In genomic region chr17:65170839-65171238, GRCh38 we compare ENCODE assay signal across 13 cellular contexts. TPM values are rescaled to one million over a fixed set of nuclear protein-coding genes. Genes with fewer than 3 reads are reported as not detected.
A peak's percentile ranks its signal among the peaks of the same experiment; 100 is the strongest.
DNase-seq lines count a peak whose midpoint lies in the region; ATAC-seq and TF ChIP-seq lines count a peak whose summit lies in the region.
"Had no signal": no experiment of that assay in that cellular context is flagged by ENCODE, and none has a peak within 500 bp of the region (broad histone marks: within the 10 kb centered on the region; RNA-seq: fewer than 3 reads in every experiment).

No MANE protein-coding gene starts in this region.

- H3K4me1 Mint-ChIP-seq in activated CD4-positive, alpha-beta T cell treated with anti-CD3 and anti-CD28 coated beads, Interleukin-2, amount 10 ng/mL, durations not matched to agents 7 days and 5 days: peaks cover 18% of the 10 kb centered on the region

- peak; percentile 47 for DNase-seq in Daoy (ENCODE audit: low read depth)
- DNase-seq in NCI-H2171 treated with DMSO at 0.1 percent for 48 hours (lab: John Stamatoyannopoulos, UW): peak; percentile 54
- DNase-seq in caudate nucleus (lab: John Stamatoyannopoulos, UW): peak in 10 of 61 donors; percentile 4 to 40 (median 13)
- DNase-seq in lower lobe of right lung: peak; percentile 68
- DNase-seq in activated CD4-positive, alpha-beta T cell treated with anti-CD3 and anti-CD28 coated beads, Interleukin-2, amount 10 ng/mL, durations not matched to agents 7 days and 5 days: no peak
- DNase-seq in stimulated activated naive CD4-positive, alpha-beta T cell treated with Interleukin-2 at 50 U/mL for 16 hours (lab: John Stamatoyannopoulos, UW): no peak
- DNase-seq: activated CD8-positive, alpha-beta T cell treated with anti-CD3 and anti-CD28 coated beads for 36 hours; endodermal cell; NCI-H524 treated with DMSO at 0.1 percent for 48 hours had no signal

- CTCF ChIA-PET in activated CD4-positive, alpha-beta T cell treated with anti-CD3 and anti-CD28 coated beads, Interleukin-2, amount 10 ng/mL, durations not matched to agents 7 days and 5 days (lab: Charles Lee): interaction anchor here (1.6 kb wide), 1 partner anchor 10 kb away, joined by 4 read pairs; no protein-coding TSS in a partner anchor

- no peaks in the 10 kb centered on the region for H3K27me3 Mint-ChIP-seq in activated CD4-positive, alpha-beta T cell treated with anti-CD3 and anti-CD28 coated beads, Interleukin-2, amount 10 ng/mL, durations not matched to agents 7 days and 5 days
- H3K27me3 Mint-ChIP-seq: activated CD8-positive, alpha-beta T cell treated with anti-CD3 and anti-CD28 coated beads for 36 hours; activated naive CD8-positive, alpha-beta T cell; stimulated activated naive CD8-positive, alpha-beta T cell treated with anti-CD3 and anti-CD28 coated beads, Interleukin-15, Interleukin-2, amounts not matched to agents 100 ng/mL and 50 ng/mL, for 24 hours had no signal

- no peaks in the 10 kb centered on the region for H3K9me3 Mint-ChIP-seq in activated CD4-positive, alpha-beta T cell treated with anti-CD3 and anti-CD28 coated beads, Interleukin-2, amount 10 ng/mL, durations not matched to agents 7 days and 5 days
- H3K9me3 Mint-ChIP-seq: activated CD8-positive, alpha-beta T cell treated with anti-CD3 and anti-CD28 coated beads for 36 hours; endodermal cell; stimulated activated naive CD8-positive, alpha-beta T cell treated with anti-CD3 and anti-CD28 coated beads, Interleukin-15, Interleukin-2, amounts not matched to agents 100 ng/mL and 50 ng/mL, for 24 hours had no signal

- no peak overlapping the region for H3K27ac Mint-ChIP-seq in activated CD4-positive, alpha-beta T cell treated with anti-CD3 and anti-CD28 coated beads, Interleukin-2, amount 10 ng/mL, durations not matched to agents 7 days and 5 days
- H3K27ac Mint-ChIP-seq: activated CD8-positive, alpha-beta T cell treated with anti-CD3 and anti-CD28 coated beads for 36 hours; activated naive CD8-positive, alpha-beta T cell; endodermal cell had no signal

- intact Hi-C loops in lower lobe of right lung (cut with DNase I): no loop called here

- peak; percentile 81 to 93 for ATAC-seq in lower lobe of right lung
- ATAC-seq in HG02763 (IDR thresholded peaks at IDR 0.05; ENCODE audit: unreplicated experiment): no peak
- no peak for ATAC-seq in GM21576 (IDR thresholded peaks at IDR 0.05; ENCODE audit: unreplicated experiment)
- ATAC-seq: activated CD8-positive, alpha-beta T cell treated with anti-CD3 and anti-CD28 coated beads for 36 hours had no signal

- no peak overlapping the region for H3K4me3 ChIP-seq in lower lobe of right lung

- H3K36me3 Mint-ChIP-seq in activated CD4-positive, alpha-beta T cell treated with anti-CD3 and anti-CD28 coated beads, Interleukin-2, amount 10 ng/mL, durations not matched to agents 7 days and 5 days (ENCODE audit: low read depth): peaks cover 2% of the 10 kb centered on the region
- H3K36me3 Mint-ChIP-seq: activated naive CD8-positive, alpha-beta T cell had no signal

- H3K27ac ChIP-seq in caudate nucleus (ENCODE audit: low read depth, low read length) (peak overlapping the region; percentile 26), lower lobe of right lung (no peak overlapping the region)

- peaks cover 25% of the 10 kb centered on the region for H3K4me1 ChIP-seq in lower lobe of right lung

- no peak for TF ChIP-seq CTCF in lower lobe of right lung (IDR thresholded peaks at IDR 0.05)

- H3K9me3 ChIP-seq in lower lobe of right lung: no peaks in the 10 kb centered on the region

- no peak overlapping the region for H3K4me3 Mint-ChIP-seq in activated CD4-positive, alpha-beta T cell treated with anti-CD3 and anti-CD28 coated beads, Interleukin-2, amount 10 ng/mL, durations not matched to agents 7 days and 5 days
- H3K4me3 Mint-ChIP-seq: activated CD8-positive, alpha-beta T cell treated with anti-CD3 and anti-CD28 coated beads for 36 hours; activated naive CD8-positive, alpha-beta T cell; endodermal cell; stimulated activated naive CD8-positive, alpha-beta T cell treated with anti-CD3 and anti-CD28 coated beads, Interleukin-15, Interleukin-2, amounts not matched to agents 100 ng/mL and 50 ng/mL, for 24 hours had no signal

- POLR2A ChIA-PET in activated CD4-positive, alpha-beta T cell treated with anti-CD3 and anti-CD28 coated beads, Interleukin-2, amount 10 ng/mL, durations not matched to agents 7 days and 5 days (lab: Charles Lee): interaction anchor here (0.6 kb wide), 1 partner anchor 35 kb away, joined by 6 read pairs; no protein-coding TSS in a partner anchor

- no peaks in the 10 kb centered on the region for H3K36me3 ChIP-seq in lower lobe of right lung

- no peaks in the 10 kb centered on the region for H3K27me3 ChIP-seq in lower lobe of right lung (ENCODE audit: low read depth)

RNA-seq across cellular contexts. Expression of gene RGS9, which starts 33.7 kb away (rescaled TPM):
- 0.24 and 1.1 TPM in 2 replicates for total RNA-seq in Daoy (2014; rRNA removed; shearing (Covaris generic))
- 7.9 TPM for total RNA-seq in lower lobe of right lung
- 1 to 10 TPM; 6.0 to 6.3 TPM for total RNA-seq in activated CD4-positive, alpha-beta T cell treated with anti-CD3 and anti-CD28 coated beads, Interleukin-2, amount 10 ng/mL, durations not matched to agents 7 days and 5 days

Comparison
In these comparisons a context has a peak if more than half of its experiments do, and no peak if none do; other contexts are left out.
1. DNase-seq: peak in Daoy (single experiment), NCI-H2171 treated with DMSO at 0.1 percent for 48 hours (single experiment) and lower lobe of right lung (single experiment); none in activated CD4-positive, alpha-beta T cell treated with anti-CD3 and anti-CD28 coated beads, Interleukin-2, amount 10 ng/mL, durations not matched to agents 7 days and 5 days (single experiment) and stimulated activated naive CD4-positive, alpha-beta T cell treated with Interleukin-2 at 50 U/mL for 16 hours (single experiment).
2. ATAC-seq: peak in lower lobe of right lung (2 of 2); none in HG02763 (single experiment) and GM21576 (single experiment).